In the genomic region with DNA sequence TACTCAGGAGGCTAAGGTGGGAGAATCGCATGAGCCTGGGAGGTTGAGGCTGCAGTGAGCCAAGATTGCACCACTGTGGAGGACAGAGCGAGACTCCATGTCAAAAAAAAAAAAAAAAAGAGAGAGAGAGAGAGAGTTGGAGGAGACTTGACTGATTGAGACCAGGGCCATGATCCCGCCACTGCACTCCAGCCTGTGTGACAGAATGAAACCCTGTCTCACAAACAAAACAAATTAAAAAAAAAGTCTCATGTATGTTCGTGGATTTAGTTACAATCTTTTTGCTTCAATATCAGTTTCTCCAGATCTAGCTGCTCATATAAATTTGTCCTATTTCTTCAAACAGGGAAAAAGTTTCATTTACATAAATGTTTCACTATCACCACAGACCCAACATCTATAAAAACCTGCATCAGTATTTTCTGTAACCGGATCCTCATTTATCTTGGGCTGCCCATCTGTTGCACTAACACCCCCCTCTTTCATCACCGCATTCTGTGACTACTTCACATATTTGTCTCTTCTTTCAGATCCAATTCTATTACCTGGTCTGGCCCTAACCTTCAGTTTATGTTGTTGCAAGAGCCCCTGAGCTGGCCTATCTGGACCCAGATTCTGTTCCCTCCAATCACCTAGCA, we compare ENCODE assay signal across 15 cellular contexts.
A peak's percentile ranks its signal among the peaks of the same experiment; 100 is the strongest.
DNase-seq lines count a peak whose midpoint lies in the region; ATAC-seq lines count a peak whose summit lies in the region.
"Had no signal": no experiment of that assay in that cellular context is flagged by ENCODE, and none has a peak within 500 bp of the region (broad histone marks: within the 10 kb centered on the region; RNA-seq: fewer than 3 reads in every experiment).

No MANE protein-coding gene starts in this region.

- ATAC-seq in HG03135 (IDR thresholded peaks at IDR 0.05; ENCODE audit: unreplicated experiment) = no peak
- ATAC-seq: GM12878, HCT116, HepG2 had no signal

- DNase-seq in NCI-H2171 treated with DMSO at 0.1 percent for 48 hours (lab: John Stamatoyannopoulos, UW) = peak; percentile 25
- no peak for DNase-seq in NCI-H2171 (lab: John Stamatoyannopoulos, UW)
- peak; percentile 36 for DNase-seq in NCI-H69 (lab: John Stamatoyannopoulos, UW)
- peak; percentile 53 for DNase-seq in iris pigment epithelial cell (ENCODE audit: low read depth)
- DNase-seq in NOMO-1 treated with dmso at 0.1 percent for 144 hours (lab: John Stamatoyannopoulos, UW; ENCODE audit: unreplicated experiment) = no peak
- no peak for DNase-seq in pons (ENCODE audit: low spot score)
- DNase-seq: 8988T; ACHN; CD4-positive, CD25-positive, alpha-beta regulatory T cell; DMS79; GM23248 had no signal

Comparison
In these comparisons a context has a peak if more than half of its experiments do, and no peak if none do; other contexts are left out.
1. DNase-seq: peak in NCI-H2171 treated with DMSO at 0.1 percent for 48 hours (single experiment), NCI-H69 (single experiment) and iris pigment epithelial cell (single experiment); none in NCI-H2171 (single experiment), NOMO-1 treated with dmso at 0.1 percent for 144 hours (single experiment) and pons (single experiment).